Comparison of ENCODE assay signal across 8 cellular contexts in genomic region chr2:70125498-70125898, GRCh38. TPM values are rescaled to one million over a fixed set of nuclear protein-coding genes. Genes with fewer than 3 reads are reported as not detected.
DNase-seq lines count a peak whose midpoint lies in the region; ATAC-seq, FAIRE-seq and TF ChIP-seq lines count a peak whose summit lies in the region.

No MANE protein-coding gene starts in this region.

- TF ChIP-seq CTCF in astrocyte (IDR thresholded peaks at IDR 0.05; ENCODE audit: insufficient read depth, low read depth, low read length) (no peak), transverse colon (IDR thresholded peaks at IDR 0.05) (no peak)

- WGBS in transverse colon (ENCODE audit: low coverage in 1 of 2), 2 donors = 68 to 70% methylated on average over 11 to 13 of the region's 13 CpGs

- H3K9me3 Mint-ChIP-seq in astrocyte (ENCODE audit: unreplicated experiment) (no peaks in the 10 kb centered on the region), memory B cell (no peaks in the 10 kb centered on the region)

- H3K27me3 Mint-ChIP-seq in astrocyte (ENCODE audit: low read depth, unreplicated experiment) (no peaks in the 10 kb centered on the region), memory B cell (no peaks in the 10 kb centered on the region)

- H3K36me3 ChIP-seq in astrocyte (ENCODE audit: insufficient read depth, low read length) (no peaks in the 10 kb centered on the region), transverse colon (no peaks in the 10 kb centered on the region)

- H4K20me1 ChIP-seq in astrocyte (ENCODE audit: insufficient read depth, low read length) = no peaks in the 10 kb centered on the region

- H3K79me2 ChIP-seq in astrocyte (ENCODE audit: insufficient read depth, low read length) = no peaks in the 10 kb centered on the region

- H3K4me1 Mint-ChIP-seq in astrocyte (ENCODE audit: low read depth, unreplicated experiment) (peaks cover 22% of the 10 kb centered on the region), memory B cell (peaks cover 37% of the 10 kb centered on the region)

- H3K27me3 ChIP-seq in astrocyte (ENCODE audit: insufficient read depth, low read length) (no peaks in the 10 kb centered on the region), transverse colon (no peaks in the 10 kb centered on the region)

- peak overlapping the region; percentile 91 for H2AFZ ChIP-seq in astrocyte (ENCODE audit: low read depth, low read length)

- peak overlapping the region; percentile 100 for H3K4me2 ChIP-seq in astrocyte (ENCODE audit: low read length)

- H3K4me3 ChIP-seq in astrocyte (ENCODE audit: insufficient read depth, low read depth, low read length) (peak overlapping the region; percentile 72), transverse colon (peak overlapping the region in 3 of 4 donors; percentile 53 to 66 (median 64))

- H3K9me3 ChIP-seq in astrocyte (ENCODE audit: insufficient read depth, low read depth, low read length) = no peaks in the 10 kb centered on the region
- no peaks in the 10 kb centered on the region for H3K9me3 ChIP-seq in transverse colon

- H3K27ac Mint-ChIP-seq in astrocyte (ENCODE audit: unreplicated experiment) (peak overlapping the region; percentile 98), memory B cell (peak overlapping the region; percentile 100)

- H3K36me3 Mint-ChIP-seq in astrocyte (ENCODE audit: low read depth, unreplicated experiment) = no peaks in the 10 kb centered on the region
- H3K36me3 Mint-ChIP-seq in memory B cell = peaks cover 4% of the 10 kb centered on the region

- no peak for FAIRE-seq in astrocyte (lab: Jason Lieb, UNC)

- H3K9ac ChIP-seq in astrocyte (ENCODE audit: low read length) = peak overlapping the region; percentile 100

- H3K4me1 ChIP-seq in astrocyte (ENCODE audit: insufficient read depth, low read length) = peaks cover 17% of the 10 kb centered on the region
- H3K4me1 ChIP-seq in transverse colon = peaks cover 0 to 32% (median 21%) of the 10 kb centered on the region in 4 donors

- DNase-seq in activated CD8-positive, alpha-beta memory T cell treated with anti-CD3 and anti-CD28 coated beads, Interleukin-2, amount 50 U/mL, for 48 hours = peak; percentile 57
- DNase-seq in activated CD8-positive, alpha-beta memory T cell treated with anti-CD3 and anti-CD28 coated beads, Interleukin-2, amount 50 U/mL, for 4 hours = no peak
- DNase-seq in astrocyte (ENCODE audit: low read depth) (no peak), memory B cell (ENCODE audit: low spot score in 2 of 2) (no peak), transverse colon (no peak)
- no peak for DNase-seq in activated effector memory CD4-positive, alpha-beta T cell treated with anti-CD3 and anti-CD28 coated beads, Interleukin-2, amount 50 U/mL, for 16 hours

- H3K4me3 Mint-ChIP-seq in astrocyte (ENCODE audit: unreplicated experiment) (peak overlapping the region; percentile 60), memory B cell (peak overlapping the region; percentile 95)

- no peak for TF ChIP-seq EP300 in transverse colon (IDR thresholded peaks at IDR 0.05; ENCODE audit: low read depth)

- in situ Hi-C loops in transverse colon (cut with MboI; ENCODE audit: low pct_ligation_motif_present in 1 of 4, low pct_unique_long_range_greater_than_20kb in 1 of 4, low sequenced_read_pairs in 3 of 4) = no loop called here

- ATAC-seq in memory B cell (ENCODE audit: low read depth) (no peak), GM21576 (IDR thresholded peaks at IDR 0.05; ENCODE audit: unreplicated experiment) (no peak), GM21825 (IDR thresholded peaks at IDR 0.05; ENCODE audit: unreplicated experiment) (no peak)

- intact Hi-C loops in transverse colon (cut with DNase I; ENCODE audit: low total_unique reads) = no loop called here

- H3K27ac ChIP-seq in astrocyte (ENCODE audit: low read depth, low read length) = peak overlapping the region; percentile 97
- H3K27ac ChIP-seq in transverse colon = peak overlapping the region; percentile 94 to 99 (median 96)

- no peak for TF ChIP-seq POLR2A in transverse colon (IDR thresholded peaks at IDR 0.05)

RNA-seq across cellular contexts. Expression of gene PCBP1, which starts 38.2 kb away (rescaled TPM):
- 194 and 205 TPM in 2 replicates for total RNA-seq in astrocyte
- total RNA-seq in transverse colon = 100 to 1,000 TPM; 103 to 189 (median 149) TPM
